12 cellular contexts compared by ENCODE assay signal in genomic region chr6:42007286-42007685, GRCh38. TPM values are rescaled to one million over a fixed set of nuclear protein-coding genes. Genes with fewer than 3 reads are reported as not detected.
DNase-seq lines count a peak whose midpoint lies in the region; ATAC-seq and TF ChIP-seq lines count a peak whose summit lies in the region.
"Had no signal": no experiment of that assay in that cellular context is flagged by ENCODE, and none has a peak within 500 bp of the region (broad histone marks: within the 10 kb centered on the region; RNA-seq: fewer than 3 reads in every experiment).

No MANE protein-coding gene starts in this region.

- no peak for TF ChIP-seq CTCF in GM23338 (conservative IDR thresholded peaks at IDR 0.05; ENCODE audit: low read depth in 2 of 2)
- TF ChIP-seq CTCF in nephron (IDR thresholded peaks at IDR 0.05; ENCODE audit: unreplicated experiment in 3 of 3) = no peak
- TF ChIP-seq CTCF in Peyer's patch (IDR thresholded peaks at IDR 0.05) = no peak

- no peaks in the 10 kb centered on the region for H3K36me3 Mint-ChIP-seq in CD4-positive, CD25-positive, alpha-beta regulatory T cell
- no peaks in the 10 kb centered on the region for H3K36me3 Mint-ChIP-seq in GM23338 (ENCODE audit: low read depth)
- H3K36me3 Mint-ChIP-seq in activated naive CD4-positive, alpha-beta T cell treated with anti-CD3 and anti-CD28 coated beads, Interleukin-2, amount 50 U/mL, for 72 hours = peaks cover 10 to 13% of the 10 kb centered on the region in 2 donors
- H3K36me3 Mint-ChIP-seq in nephron (ENCODE audit: low read depth) = no peaks in the 10 kb centered on the region

- peaks cover 12 to 74% (median 53%) of the 10 kb centered on the region in 4 donors for H3K4me1 Mint-ChIP-seq in CD4-positive, CD25-positive, alpha-beta regulatory T cell
- H3K4me1 Mint-ChIP-seq in GM23338 (peaks cover 16% of the 10 kb centered on the region), nephron (peaks cover 33% of the 10 kb centered on the region)

- no peaks in the 10 kb centered on the region for H4K20me1 ChIP-seq in GM23338 (replicated peaks; ENCODE audit: insufficient read depth)

- H3K36me3 ChIP-seq in CD4-positive, CD25-positive, alpha-beta regulatory T cell (ENCODE audit: control insufficient read depth, insufficient read depth, low read length) = peaks cover 20% of the 10 kb centered on the region
- H3K36me3 ChIP-seq in GM23338 (ENCODE audit: insufficient read depth) = no peaks in the 10 kb centered on the region
- H3K36me3 ChIP-seq in Peyer's patch = no peaks in the 10 kb centered on the region

- no peak overlapping the region for H3K4me2 ChIP-seq in GM23338

- no peaks in the 10 kb centered on the region for H3K9me3 ChIP-seq in CD4-positive, CD25-positive, alpha-beta regulatory T cell (ENCODE audit: control insufficient read depth in 2 of 2, low read length in 2 of 2)
- no peaks in the 10 kb centered on the region for H3K9me3 ChIP-seq in Peyer's patch

- H3K9me2 ChIP-seq in GM23338 (ENCODE audit: insufficient read depth) = no peaks in the 10 kb centered on the region

- H3K4me1 ChIP-seq in CD4-positive, CD25-positive, alpha-beta regulatory T cell (ENCODE audit: control insufficient read depth, insufficient read depth, low read length, poor library complexity, severe bottlenecking) = peaks cover 44% of the 10 kb centered on the region
- H3K4me1 ChIP-seq in GM23338 (ENCODE audit: insufficient read depth) (peaks cover 14% of the 10 kb centered on the region; the same call in 1 of the 2 replicates), Peyer's patch (peaks cover 0 to 17% (median 6%) of the 10 kb centered on the region in 4 donors)

- no peaks in the 10 kb centered on the region for H3K27me3 Mint-ChIP-seq in CD4-positive, CD25-positive, alpha-beta regulatory T cell
- peaks cover 7% of the 10 kb centered on the region for H3K27me3 Mint-ChIP-seq in GM23338 (ENCODE audit: insufficient read depth, low read depth, poor library complexity)
- H3K27me3 Mint-ChIP-seq in nephron (ENCODE audit: low read depth) = no peaks in the 10 kb centered on the region

- DNase-seq in CD4-positive, CD25-positive, alpha-beta regulatory T cell = no peak
- DNase-seq in GM23338 (ENCODE audit: low spot score) (no peak), SW 1271 (lab: John Stamatoyannopoulos, UW) (no peak), Peyer's patch (no peak)
- no peak for DNase-seq in activated naive CD4-positive, alpha-beta T cell treated with anti-CD3 and anti-CD28 coated beads, Interleukin-2, amount 50 U/mL, for 72 hours (ENCODE audit: low spot score in 2 of 2)
- DNase-seq in stimulated activated CD4-positive, alpha-beta T cell treated with anti-CD3 and anti-CD28 coated beads, Interleukin-4, amount 100 ng/mL, for 1 hour = no peak
- DNase-seq: cortex of kidney, H9, NCI-H2029, nephron progenitor cell, OCI-M1 had no signal

- H3K4me3 Mint-ChIP-seq in CD4-positive, CD25-positive, alpha-beta regulatory T cell = peak overlapping the region; percentile 37 to 68 (median 58)
- H3K4me3 Mint-ChIP-seq in GM23338 = no peak overlapping the region
- no peak overlapping the region for H3K4me3 Mint-ChIP-seq in nephron
- H3K4me3 Mint-ChIP-seq: H9, nephron progenitor cell had no signal

- peak overlapping the region; percentile 35 for H3K4me3 ChIP-seq in CD4-positive, CD25-positive, alpha-beta regulatory T cell (ENCODE audit: low read depth, low read length)
- H3K4me3 ChIP-seq in GM23338 (no peak overlapping the region), Peyer's patch (no peak overlapping the region)

- no peaks in the 10 kb centered on the region for H3K9me3 Mint-ChIP-seq in CD4-positive, CD25-positive, alpha-beta regulatory T cell
- H3K9me3 Mint-ChIP-seq in GM23338 = no peaks in the 10 kb centered on the region
- H3K9me3 Mint-ChIP-seq in activated naive CD4-positive, alpha-beta T cell treated with anti-CD3 and anti-CD28 coated beads, Interleukin-2, amount 50 U/mL, for 72 hours = no peaks in the 10 kb centered on the region
- no peaks in the 10 kb centered on the region for H3K9me3 Mint-ChIP-seq in nephron
- H3K9me3 Mint-ChIP-seq: H9, nephron progenitor cell had no signal

- peak overlapping the region; percentile 79 to 97 (median 80) for H3K27ac Mint-ChIP-seq in CD4-positive, CD25-positive, alpha-beta regulatory T cell
- H3K27ac Mint-ChIP-seq in GM23338 (no peak overlapping the region), nephron (peak overlapping the region; percentile 72 to 92 (median 81))
- H3K27ac Mint-ChIP-seq in activated naive CD4-positive, alpha-beta T cell treated with anti-CD3 and anti-CD28 coated beads, Interleukin-2, amount 50 U/mL, for 72 hours = peak overlapping the region; percentile 92 to 99
- H3K27ac Mint-ChIP-seq: H9, nephron progenitor cell had no signal

- TF ChIP-seq POLR2A in Peyer's patch (IDR thresholded peaks at IDR 0.05) = no peak

- peak overlapping the region; percentile 72; the same call in 1 of the 2 replicates for H2AFZ ChIP-seq in GM23338

- no peaks in the 10 kb centered on the region for H3K27me3 ChIP-seq in CD4-positive, CD25-positive, alpha-beta regulatory T cell (ENCODE audit: control insufficient read depth, insufficient read depth, low read length)
- H3K27me3 ChIP-seq in GM23338 (ENCODE audit: insufficient read depth) (no peaks in the 10 kb centered on the region), Peyer's patch (no peaks in the 10 kb centered on the region)

- H3F3A ChIP-seq in GM23338 (replicated peaks; ENCODE audit: low read depth) = peaks cover 6% of the 10 kb centered on the region; the same call in 1 of the 2 replicates

- no peaks in the 10 kb centered on the region for H3K79me2 ChIP-seq in GM23338 (replicated peaks; ENCODE audit: insufficient read depth)

- H3K27ac ChIP-seq in CD4-positive, CD25-positive, alpha-beta regulatory T cell (ENCODE audit: insufficient read depth, low read length, poor library complexity, severe bottlenecking) = peak overlapping the region; percentile 23
- H3K27ac ChIP-seq in GM23338 (ENCODE audit: low read depth) = no peak overlapping the region
- H3K27ac ChIP-seq in Peyer's patch = no peak overlapping the region

- no peak for ATAC-seq in CD4-positive, CD25-positive, alpha-beta regulatory T cell (ENCODE audit: low read depth in 2 of 2)
- no peak for ATAC-seq in GM23338
- ATAC-seq in activated naive CD4-positive, alpha-beta T cell treated with anti-CD3 and anti-CD28 coated beads, Interleukin-2, amount 50 U/mL, for 72 hours = peak in 1 of 2 donors; percentile 51

TF ChIP-seq in GM23338, 12 proteins besides CTCF, POLR2A, EP300 and RAD21 (continues in another document):
- no peak for TF ChIP-seq ZNF114 (CRISPR knock-in tag; IDR thresholded peaks at IDR 0.05)

RNA-seq across cellular contexts. Expression of gene TAF8, which starts 43.0 kb away (rescaled TPM):
- 46.7 TPM for total RNA-seq in CD4-positive, CD25-positive, alpha-beta regulatory T cell
- 10 to 100 TPM; 15.9 to 24.1 (median 20.7) TPM for polyA plus RNA-seq in CD4-positive, CD25-positive, alpha-beta regulatory T cell
- total RNA-seq in GM23338 (2014; rRNA removed; shearing (Covaris generic)) = 26.5 and 30.6 TPM in 2 replicates
- polyA plus RNA-seq in GM23338 (2016; fragmentation: Nextera tagmentation; extraction: Ambion mirVana) = 18.7 and 19.1 TPM in 2 replicates
- 10 to 100 TPM; 62.9 to 77.1 TPM for total RNA-seq in activated naive CD4-positive, alpha-beta T cell treated with anti-CD3 and anti-CD28 coated beads, Interleukin-2, amount 50 U/mL, for 72 hours
- 10 to 100 TPM; 24.5 to 37.6 (median 24.6) TPM for total RNA-seq in Peyer's patch

Comparison
In these comparisons a context has a peak if more than half of its experiments do, and no peak if none do; other contexts are left out.
1. H3K4me3 Mint-ChIP-seq: peak in CD4-positive, CD25-positive, alpha-beta regulatory T cell (4 of 4); none in GM23338 (single experiment) and nephron (0 of 3).